Comparison of ENCODE assay signal across 11 cellular contexts in genomic region chr20:19646963-19647362, GRCh38.
"Had no signal": no experiment of that assay in that cellular context is flagged by ENCODE, and none has a peak within 500 bp of the region (broad histone marks: within the 10 kb centered on the region; RNA-seq: fewer than 3 reads in every experiment).

No MANE protein-coding gene starts in this region.

- H3K36me3 ChIP-seq: HAP-1 had no signal

- H3K4me3 Mint-ChIP-seq: GM23338, H9, HFFc6 had no signal

- H3K4me1 ChIP-seq: HAP-1 had no signal

- ATAC-seq: GM23338, HCT116 had no signal

- DNase-seq: GM23248, GOT3, H7, H9, HCEC 1CT, HFFc6 had no signal

- FAIRE-seq: H1, H54 had no signal

- H3K4me3 ChIP-seq: GM23248, GM23338, HAP-1 had no signal

- H3K9me3 Mint-ChIP-seq: GM23338, H9, HFFc6 had no signal

- H3K9me3 ChIP-seq: HAP-1 had no signal

- H3K4me1 Mint-ChIP-seq: GM23338, H9 had no signal

- H3K27ac ChIP-seq: GM23248 had no signal

- H3K27ac Mint-ChIP-seq: GM23338, H9, HFFc6 had no signal
